ENCODE assay signal across 21 cellular contexts in the genomic region with DNA sequence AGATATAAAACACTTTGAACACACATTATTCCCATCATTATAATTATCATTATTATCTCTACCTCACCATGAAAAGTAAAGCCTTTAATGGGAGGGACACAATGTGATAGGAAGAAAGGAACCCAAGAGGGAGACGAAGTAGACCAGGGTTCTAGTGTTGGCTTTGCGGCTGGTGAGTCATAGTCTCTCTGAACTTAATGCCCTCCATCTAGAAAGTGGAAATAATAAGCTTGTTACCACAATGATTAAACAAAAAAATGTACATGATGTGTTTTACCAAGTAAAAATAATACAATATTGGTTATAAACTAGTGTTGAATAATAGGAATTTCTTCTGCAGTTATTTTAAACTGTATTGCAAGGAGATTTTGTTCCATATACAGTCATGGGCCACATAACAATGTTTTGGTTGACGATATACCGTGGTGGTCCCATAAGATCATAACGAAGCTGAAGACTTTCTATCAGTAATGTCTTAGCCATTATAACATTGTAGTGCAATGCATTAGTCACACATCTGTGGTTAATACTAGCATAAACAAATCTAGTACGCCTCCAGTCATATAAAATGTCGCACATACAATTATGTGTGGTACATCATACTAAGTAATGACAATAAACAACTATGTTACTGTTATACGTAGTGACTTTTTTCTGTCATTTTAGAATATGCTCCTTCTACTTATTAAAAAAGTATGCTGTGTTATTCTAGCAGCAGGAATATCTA.
DNase-seq lines count a peak whose midpoint lies in the region; ATAC-seq and TF ChIP-seq lines count a peak whose summit lies in the region.
"Had no signal": no experiment of that assay in that cellular context is flagged by ENCODE, and none has a peak within 500 bp of the region (broad histone marks: within the 10 kb centered on the region; RNA-seq: fewer than 3 reads in every experiment).

No MANE protein-coding gene starts in this region.

- no peak overlapping the region for H3K23ac ChIP-seq in IMR-90 (ENCODE audit: low read depth, low read length)

- no peaks in the 10 kb centered on the region for H3K4me1 Mint-ChIP-seq in activated CD4-positive, alpha-beta T cell treated with anti-CD3 and anti-CD28 coated beads, Interleukin-2, amount 10 ng/mL, durations not matched to agents 24 days and 14 days
- H3K4me1 Mint-ChIP-seq: B cell; central memory CD8-positive, alpha-beta T cell; nephron progenitor cell had no signal

- no peak overlapping the region for H2AK5ac ChIP-seq in IMR-90 (ENCODE audit: low read depth, low read length)

- no peak overlapping the region for H3K27ac Mint-ChIP-seq in activated CD4-positive, alpha-beta T cell treated with anti-CD3 and anti-CD28 coated beads, Interleukin-2, amount 10 ng/mL, durations not matched to agents 24 days and 14 days
- H3K27ac Mint-ChIP-seq: B cell, nephron progenitor cell had no signal

- H3K79me1 ChIP-seq in IMR-90 (ENCODE audit: low read depth in 1 of 2, low read length in 2 of 2), result no peaks in the 10 kb centered on the region

- H4K8ac ChIP-seq in IMR-90 (ENCODE audit: low read depth in 2 of 2, low read length in 2 of 2), result no peak overlapping the region

- peak; percentile 48 for ATAC-seq in IMR-90 (ENCODE audit: low read depth)
- ATAC-seq: left cardiac atrium had no signal

- no peaks in the 10 kb centered on the region for H3K36me3 ChIP-seq in IMR-90 (ENCODE audit: control insufficient read depth, insufficient read depth, low read length)
- H3K36me3 ChIP-seq: esophagus muscularis mucosa, vagina had no signal

- H2BK5ac ChIP-seq in IMR-90 (ENCODE audit: low read depth, low read length, poor library complexity, severe bottlenecking), result no peak overlapping the region

- H3K9ac ChIP-seq in IMR-90 (ENCODE audit: low read depth, low read length), result no peak overlapping the region

- H4K5ac ChIP-seq in IMR-90 (ENCODE audit: low read depth, low read length), result no peak overlapping the region

- no peak overlapping the region for H2AK9ac ChIP-seq in IMR-90 (replicated peaks; ENCODE audit: low read depth, low read length, poor library complexity)

- WGBS in IMR-90 (ENCODE audit: extremely low coverage in 2 of 2, insufficient read length in 1 of 2), 2 experiments, result no CpG with 5 or more reads among the region's 8 CpGs

- dilution Hi-C loops in IMR-90 (cut with HindIII; ENCODE audit: low sequenced_read_pairs, unreplicated experiment), result no loop called here

- H3K18ac ChIP-seq in IMR-90 (ENCODE audit: low read depth, low read length), result no peak overlapping the region

- no peak overlapping the region for H3K4me3 Mint-ChIP-seq in activated CD4-positive, alpha-beta T cell treated with anti-CD3 and anti-CD28 coated beads, Interleukin-2, amount 10 ng/mL, durations not matched to agents 24 days and 14 days
- H3K4me3 Mint-ChIP-seq: B cell; central memory CD8-positive, alpha-beta T cell; nephron progenitor cell had no signal

- no peak overlapping the region for H3K56ac ChIP-seq in IMR-90 (ENCODE audit: extremely low read depth, insufficient read depth, low read length)

- H2BK20ac ChIP-seq in IMR-90 (ENCODE audit: low read depth, low read length), result no peak overlapping the region

- H3K27ac ChIP-seq in IMR-90 (ENCODE audit: insufficient read depth, low read length), result no peak overlapping the region
- H3K27ac ChIP-seq: esophagus muscularis mucosa, vagina had no signal

- H3K4me3 ChIP-seq in IMR-90 (ENCODE audit: insufficient read depth, low read depth, low read length), result no peak overlapping the region
- H3K4me3 ChIP-seq: esophagus muscularis mucosa, smooth muscle cell, vagina had no signal

- POLR2A ChIA-PET in IMR-90 (lab: Charles Lee; ENCODE audit: unreplicated experiment), result no interaction called here

- H3K9me3 ChIP-seq in IMR-90 (ENCODE audit: control insufficient read depth, insufficient read depth, low read length), result peaks cover 2% of the 10 kb centered on the region; the same call in 1 of the 2 replicates
- H3K9me3 ChIP-seq: esophagus muscularis mucosa, vagina had no signal

- H2BK120ac ChIP-seq in IMR-90 (ENCODE audit: low read depth, low read length), result no peak overlapping the region

- H3K27me3 ChIP-seq in IMR-90 (ENCODE audit: control insufficient read depth, insufficient read depth, low read length), result no peaks in the 10 kb centered on the region
- H3K27me3 ChIP-seq: esophagus muscularis mucosa, vagina had no signal

- H4K20me1 ChIP-seq in IMR-90 (ENCODE audit: insufficient read depth, low read length), result no peaks in the 10 kb centered on the region

- CTCF ChIA-PET in IMR-90 (lab: Yijun Ruan, JAX), result no interaction called here

- no peaks in the 10 kb centered on the region for H3K9me3 Mint-ChIP-seq in activated CD4-positive, alpha-beta T cell treated with anti-CD3 and anti-CD28 coated beads, Interleukin-2, amount 10 ng/mL, durations not matched to agents 24 days and 14 days
- H3K9me3 Mint-ChIP-seq: nephron progenitor cell had no signal

- H3K4me2 ChIP-seq in IMR-90 (ENCODE audit: low read depth, low read length), result no peak overlapping the region
- H3K4me2 ChIP-seq: smooth muscle cell had no signal

- no peak for TF ChIP-seq CTCF in IMR-90 (conservative IDR thresholded peaks at IDR 0.05; ENCODE audit: low read depth, low read length)

- H2AFZ ChIP-seq in IMR-90 (replicated peaks; ENCODE audit: low read length, poor library complexity), result no peak overlapping the region

- H3K9me1 ChIP-seq in IMR-90 (ENCODE audit: insufficient read depth, low read length), result no peaks in the 10 kb centered on the region

- H2BK15ac ChIP-seq in IMR-90 (ENCODE audit: low read depth, low read length), result no peak overlapping the region

- peak; percentile 22 for DNase-seq in COLO668 (lab: John Stamatoyannopoulos, UW; ENCODE audit: unreplicated experiment)
- peak; percentile 39 for DNase-seq in IMR-90
- peak; percentile 56 for DNase-seq in amniotic epithelial cell (ENCODE audit: low read depth)
- peak; percentile 72 for DNase-seq in foreskin melanocyte
- no peak for DNase-seq in activated CD4-positive, alpha-beta T cell treated with anti-CD3 and anti-CD28 coated beads, Interleukin-2, amount 10 ng/mL, durations not matched to agents 24 days and 14 days
- no peak for DNase-seq in inferior parietal cortex (ENCODE audit: extremely low spot score)
- DNase-seq in kidney glomerular epithelial cell (lab: John Stamatoyannopoulos, UW), result no peak
- DNase-seq: activated effector memory CD4-positive, alpha-beta T cell treated with anti-CD3 and anti-CD28 coated beads, Interleukin-2, amount 50 U/mL, for 16 hours; effector CD4-positive, alpha-beta T cell; Kasumi-1; left cardiac atrium; NCI-H1694; NCI-H345; nephron progenitor cell; stimulated activated CD8-positive, alpha-beta memory T cell treated with anti-CD3 and anti-CD28 coated beads, Interleukin-4, amount 100 ng/mL, for 48 hours; T-helper 9 cell had no signal

- no peaks in the 10 kb centered on the region for H3K27me3 Mint-ChIP-seq in activated CD4-positive, alpha-beta T cell treated with anti-CD3 and anti-CD28 coated beads, Interleukin-2, amount 10 ng/mL, durations not matched to agents 24 days and 14 days
- H3K27me3 Mint-ChIP-seq: B cell; central memory CD8-positive, alpha-beta T cell had no signal

- in situ Hi-C loops in IMR-90 (cut with MboI; ENCODE audit: low sequenced_read_pairs), result no loop called here

- H3K4me1 ChIP-seq in IMR-90 (ENCODE audit: control insufficient read depth, insufficient read depth, low read length), result no peaks in the 10 kb centered on the region
- H3K4me1 ChIP-seq: esophagus muscularis mucosa, vagina had no signal

- intact Hi-C loops in IMR-90 (cut with micrococcal nuclease), result no loop called here
- intact Hi-C loops in activated CD4-positive, alpha-beta T cell treated with anti-CD3 and anti-CD28 coated beads, Interleukin-2, amount 10 ng/mL, durations not matched to agents 24 days and 14 days (cut with micrococcal nuclease), result no loop called here

- BruUV-seq in IMR-90 (replicated peaks; lab: Mats Ljungman, UMichigan), result no TSS peak

- no peak overlapping the region for H3K14ac ChIP-seq in IMR-90 (replicated peaks; ENCODE audit: low read depth, low read length)

- no peak overlapping the region for H4K91ac ChIP-seq in IMR-90 (ENCODE audit: insufficient read depth, low read depth, low read length)

- TF ChIP-seq RAD21 in IMR-90 (IDR thresholded peaks at IDR 0.05; ENCODE audit: low read length), result no peak

- no peak overlapping the region for H3K4ac ChIP-seq in IMR-90 (ENCODE audit: low read depth, low read length)

- H3K36me3 Mint-ChIP-seq in activated CD4-positive, alpha-beta T cell treated with anti-CD3 and anti-CD28 coated beads, Interleukin-2, amount 10 ng/mL, durations not matched to agents 24 days and 14 days (ENCODE audit: low read depth), result no peaks in the 10 kb centered on the region

- no peak for TF ChIP-seq POLR2A in IMR-90 (IDR thresholded peaks at IDR 0.05; ENCODE audit: low read depth, low read length)

TF ChIP-seq in IMR-90, 13 proteins besides CTCF, POLR2A, EP300 and RAD21:
- TF ChIP-seq SMC3 (IDR thresholded peaks at IDR 0.05; ENCODE audit: low read depth, low read length) (no peak), NFE2L2 (IDR thresholded peaks at IDR 0.05; ENCODE audit: low read depth, low read length) (no peak), CEBPB (IDR thresholded peaks at IDR 0.05; ENCODE audit: low read depth, low read length) (no peak), RFX5 (IDR thresholded peaks at IDR 0.05; ENCODE audit: low read depth, low read length) (no peak)
- TF ChIP-seq, protein P1, sequence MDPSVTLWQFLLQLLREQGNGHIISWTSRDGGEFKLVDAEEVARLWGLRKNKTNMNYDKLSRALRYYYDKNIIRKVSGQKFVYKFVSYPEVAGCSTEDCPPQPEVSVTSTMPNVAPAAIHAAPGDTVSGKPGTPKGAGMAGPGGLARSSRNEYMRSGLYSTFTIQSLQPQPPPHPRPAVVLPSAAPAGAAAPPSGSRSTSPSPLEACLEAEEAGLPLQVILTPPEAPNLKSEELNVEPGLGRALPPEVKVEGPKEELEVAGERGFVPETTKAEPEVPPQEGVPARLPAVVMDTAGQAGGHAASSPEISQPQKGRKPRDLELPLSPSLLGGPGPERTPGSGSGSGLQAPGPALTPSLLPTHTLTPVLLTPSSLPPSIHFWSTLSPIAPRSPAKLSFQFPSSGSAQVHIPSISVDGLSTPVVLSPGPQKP (IDR thresholded peaks at IDR 0.05; ENCODE audit: borderline replicate concordance, low read depth, low read length), result no peak

Comparison
In these comparisons a context has a peak if more than half of its experiments do, and no peak if none do; other contexts are left out.
1. DNase-seq: peak in COLO668 (single experiment), IMR-90 (single experiment), amniotic epithelial cell (single experiment) and foreskin melanocyte (single experiment); none in activated CD4-positive, alpha-beta T cell treated with anti-CD3 and anti-CD28 coated beads, Interleukin-2, amount 10 ng/mL, durations not matched to agents 24 days and 14 days (single experiment), inferior parietal cortex (single experiment) and kidney glomerular epithelial cell (single experiment).